Comparison of ENCODE assay signal across 8 cellular contexts in the genomic region with DNA sequence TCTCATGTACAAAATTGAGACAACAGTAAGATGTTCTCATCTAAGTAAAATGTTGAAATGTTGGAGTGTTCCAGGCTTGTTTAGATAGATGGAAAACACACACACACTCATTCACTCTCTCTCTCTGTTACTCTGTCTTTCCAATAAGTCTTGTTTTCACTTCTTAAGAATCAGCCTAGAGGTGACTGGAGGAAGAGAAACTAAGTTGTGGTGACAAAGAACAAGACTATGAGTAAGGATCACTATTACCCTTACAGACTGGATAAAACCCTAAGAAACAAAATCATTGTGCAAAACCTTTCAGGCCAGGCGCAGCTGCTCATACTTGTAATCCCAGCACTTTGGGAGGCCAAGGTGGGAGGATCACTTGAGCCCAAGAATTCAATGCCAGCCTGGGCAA.
A peak's percentile ranks its signal among the peaks of the same experiment; 100 is the strongest.
ATAC-seq lines count a peak whose summit lies in the region.
"Not testable (repeated sequence)": the region's sequence is repeated elsewhere in the genome, so short reads cannot be mapped to it uniquely, and the experiment has no call there.

No MANE protein-coding gene starts in this region.

- peak overlapping the region; percentile 56 for H3K4me3 Mint-ChIP-seq in activated naive CD8-positive, alpha-beta T cell
- not testable (repeated sequence) for H3K4me3 Mint-ChIP-seq in stimulated activated memory B cell treated with anti-CD40 and anti-IgM and Interleukin-4, amounts not matched to agents 10 μg/mL and 1 μg/mL and 100 μg/mL, for 72 hours

- peaks cover 14% of the 10 kb centered on the region for H3K4me1 Mint-ChIP-seq in activated naive CD8-positive, alpha-beta T cell (ENCODE audit: low read depth)
- not testable (repeated sequence) for H3K4me1 Mint-ChIP-seq in stimulated activated memory B cell treated with anti-CD40 and anti-IgM and Interleukin-4, amounts not matched to agents 10 μg/mL and 1 μg/mL and 100 μg/mL, for 72 hours

- ATAC-seq in GM18520 (IDR thresholded peaks at IDR 0.05; ENCODE audit: unreplicated experiment): peak; percentile 77
- peak; percentile 62 for ATAC-seq in GM19438 (IDR thresholded peaks at IDR 0.05; ENCODE audit: low read depth, unreplicated experiment)
- ATAC-seq in GM21717 (IDR thresholded peaks at IDR 0.05; ENCODE audit: unreplicated experiment): peak; percentile 93
- peak; percentile 95 for ATAC-seq in HG02884 (IDR thresholded peaks at IDR 0.05; ENCODE audit: unreplicated experiment)
- peak; percentile 91 for ATAC-seq in HG03196 (IDR thresholded peaks at IDR 0.05; ENCODE audit: unreplicated experiment)
- ATAC-seq in activated CD4-positive, CD25-positive, alpha-beta regulatory T cell treated with anti-CD3 and anti-CD28 coated beads, Interleukin-2, amount 50 U/mL, for 24 hours: peak; percentile 93 to 95
- peak; percentile 96 for ATAC-seq in stimulated activated memory B cell treated with anti-CD40 and anti-IgM and Interleukin-4, amounts not matched to agents 10 μg/mL and 1 μg/mL and 100 μg/mL, for 72 hours

- H3K27me3 Mint-ChIP-seq in activated naive CD8-positive, alpha-beta T cell: not testable (repeated sequence)
- H3K27me3 Mint-ChIP-seq in stimulated activated memory B cell treated with anti-CD40 and anti-IgM and Interleukin-4, amounts not matched to agents 10 μg/mL and 1 μg/mL and 100 μg/mL, for 72 hours: peaks cover 26% of the 10 kb centered on the region

- not testable (repeated sequence) for H3K36me3 Mint-ChIP-seq in activated naive CD8-positive, alpha-beta T cell; stimulated activated memory B cell treated with anti-CD40 and anti-IgM and Interleukin-4, amounts not matched to agents 10 μg/mL and 1 μg/mL and 100 μg/mL, for 72 hours

- H3K27ac Mint-ChIP-seq in activated naive CD8-positive, alpha-beta T cell: peak overlapping the region; percentile 94
- H3K27ac Mint-ChIP-seq in stimulated activated memory B cell treated with anti-CD40 and anti-IgM and Interleukin-4, amounts not matched to agents 10 μg/mL and 1 μg/mL and 100 μg/mL, for 72 hours: not testable (repeated sequence)

- not testable (repeated sequence) for H3K9me3 Mint-ChIP-seq in activated naive CD8-positive, alpha-beta T cell (ENCODE audit: low read depth); stimulated activated memory B cell treated with anti-CD40 and anti-IgM and Interleukin-4, amounts not matched to agents 10 μg/mL and 1 μg/mL and 100 μg/mL, for 72 hours

Comparison
In these comparisons a context has a peak if more than half of its experiments do, and no peak if none do; other contexts are left out.
1. Peak in every context shown above with its lines: ATAC-seq.